In the genomic region with DNA sequence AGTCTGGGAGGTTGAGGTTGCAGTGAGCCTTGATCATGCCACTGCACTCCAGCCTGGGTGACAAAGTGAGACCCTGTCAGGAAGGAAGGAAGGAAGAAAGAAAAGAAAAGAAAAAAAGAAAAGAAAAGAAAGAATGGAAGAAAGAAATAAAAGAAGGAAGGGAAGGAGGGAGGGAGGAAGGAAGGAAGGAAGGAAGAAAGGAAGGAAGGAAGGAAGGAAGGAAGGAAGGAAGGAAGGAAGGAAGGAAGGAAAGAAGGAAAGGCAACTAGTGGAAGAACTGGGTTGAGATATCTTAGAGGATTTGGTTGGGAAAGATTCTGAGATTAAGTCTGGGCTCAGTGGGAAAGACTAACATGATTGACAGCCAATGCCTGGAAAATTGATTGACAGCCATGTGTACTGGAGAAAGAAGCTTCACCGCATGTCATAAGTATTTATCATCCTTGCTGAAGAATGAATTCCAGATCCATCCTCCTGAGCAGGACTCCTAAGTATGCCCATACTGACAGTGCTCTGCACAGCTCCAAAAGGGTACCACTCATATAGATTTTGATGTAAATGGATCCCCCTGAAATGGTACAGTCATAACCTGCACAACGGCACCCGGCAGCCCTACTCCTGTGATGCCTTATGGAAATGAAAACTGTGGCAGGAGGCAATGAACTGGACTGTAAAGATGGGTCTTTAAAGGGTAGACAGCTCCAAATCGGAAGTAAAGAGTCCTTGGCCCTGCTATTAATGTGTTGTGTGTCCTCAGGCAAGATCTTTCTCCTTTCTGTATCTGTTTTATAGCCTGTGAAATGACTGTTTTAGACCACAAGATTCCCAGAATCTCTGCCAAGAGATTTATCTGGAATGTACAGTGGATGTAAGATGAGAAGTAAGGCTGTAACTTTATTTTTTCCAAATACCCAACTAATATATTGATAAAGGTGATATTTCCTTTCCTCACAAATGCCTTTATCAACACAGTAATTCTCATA, we compare ENCODE assay signal across 19 cellular contexts. TPM values are rescaled to one million over a fixed set of nuclear protein-coding genes. Genes with fewer than 3 reads are reported as not detected.
DNase-seq lines count a peak whose midpoint lies in the region; ATAC-seq and TF ChIP-seq lines count a peak whose summit lies in the region.
"Had no signal": no experiment of that assay in that cellular context is flagged by ENCODE, and none has a peak within 500 bp of the region (broad histone marks: within the 10 kb centered on the region; RNA-seq: fewer than 3 reads in every experiment).

No MANE protein-coding gene starts in this region.

- no peak for TF ChIP-seq CTCF in fibroblast of villous mesenchyme (IDR thresholded peaks at IDR 0.05; ENCODE audit: insufficient read depth, low read depth, low read length)
- TF ChIP-seq CTCF in upper lobe of right lung (IDR thresholded peaks at IDR 0.05): no peak
- no peak for TF ChIP-seq CTCF in progenitor cell of endocrine pancreas (IDR thresholded peaks at IDR 0.05; ENCODE audit: unreplicated experiment)

- no peaks in the 10 kb centered on the region for H3K27me3 ChIP-seq in upper lobe of right lung
- H3K27me3 ChIP-seq: tibial nerve had no signal

- no peaks in the 10 kb centered on the region for H3K36me3 ChIP-seq in upper lobe of right lung
- H3K36me3 ChIP-seq: neutrophil, tibial nerve had no signal

- H3K4me1 Mint-ChIP-seq in activated naive CD4-positive, alpha-beta T cell treated with anti-CD3 and anti-CD28 coated beads, Interleukin-2, amount 50 U/mL, for 24 hours: no peaks in the 10 kb centered on the region
- H3K4me1 Mint-ChIP-seq in activated naive CD4-positive, alpha-beta T cell treated with anti-CD3 and anti-CD28 coated beads for 36 hours (ENCODE audit: low read depth): no peaks in the 10 kb centered on the region
- H3K4me1 Mint-ChIP-seq in progenitor cell of endocrine pancreas (ENCODE audit: low read depth): no peaks in the 10 kb centered on the region
- H3K4me1 Mint-ChIP-seq: activated CD4-positive, alpha-beta memory T cell treated with anti-CD3 and anti-CD28 coated beads, Interleukin-2, amount 10 ng/mL, durations not matched to agents 7 days and 5 days; stimulated activated naive B cell treated with anti-CD40 and anti-IgM and Interleukin-4, amounts not matched to agents 10 μg/mL and 1 μg/mL and 100 μg/mL, for 72 hours had no signal

- H3K4me3 ChIP-seq in fibroblast of villous mesenchyme (ENCODE audit: low read depth, low read length): no peak overlapping the region
- H3K4me3 ChIP-seq in upper lobe of right lung: no peak overlapping the region
- H3K4me3 ChIP-seq: tibial nerve had no signal

- peak overlapping the region; percentile 44 for H3K27ac Mint-ChIP-seq in activated naive CD4-positive, alpha-beta T cell treated with anti-CD3 and anti-CD28 coated beads, Interleukin-2, amount 50 U/mL, for 24 hours
- H3K27ac Mint-ChIP-seq in activated naive CD4-positive, alpha-beta T cell treated with anti-CD3 and anti-CD28 coated beads for 36 hours: no peak overlapping the region
- H3K27ac Mint-ChIP-seq in progenitor cell of endocrine pancreas: no peak overlapping the region
- H3K27ac Mint-ChIP-seq: activated CD4-positive, alpha-beta memory T cell treated with anti-CD3 and anti-CD28 coated beads, Interleukin-2, amount 10 ng/mL, durations not matched to agents 7 days and 5 days; stimulated activated naive B cell treated with anti-CD40 and anti-IgM and Interleukin-4, amounts not matched to agents 10 μg/mL and 1 μg/mL and 100 μg/mL, for 72 hours had no signal

- H3K9me3 ChIP-seq in upper lobe of right lung: no peaks in the 10 kb centered on the region
- H3K9me3 ChIP-seq: neutrophil, tibial nerve had no signal

- no peaks in the 10 kb centered on the region for H3K9me3 Mint-ChIP-seq in activated naive CD4-positive, alpha-beta T cell treated with anti-CD3 and anti-CD28 coated beads, Interleukin-2, amount 50 U/mL, for 24 hours
- no peaks in the 10 kb centered on the region for H3K9me3 Mint-ChIP-seq in activated naive CD4-positive, alpha-beta T cell treated with anti-CD3 and anti-CD28 coated beads for 36 hours
- H3K9me3 Mint-ChIP-seq in progenitor cell of endocrine pancreas (ENCODE audit: low read depth): no peaks in the 10 kb centered on the region
- H3K9me3 Mint-ChIP-seq: activated CD4-positive, alpha-beta memory T cell treated with anti-CD3 and anti-CD28 coated beads, Interleukin-2, amount 10 ng/mL, durations not matched to agents 7 days and 5 days had no signal

- H3K4me1 ChIP-seq in upper lobe of right lung: no peaks in the 10 kb centered on the region

- CTCF ChIA-PET in activated naive CD4-positive, alpha-beta T cell treated with anti-CD3 and anti-CD28 coated beads for 36 hours (lab: Charles Lee): no interaction called here

- intact Hi-C loops in activated naive CD4-positive, alpha-beta T cell treated with anti-CD3 and anti-CD28 coated beads for 36 hours (cut with micrococcal nuclease): no loop called here
- intact Hi-C loops in upper lobe of right lung (cut with DNase I): no loop called here

- H3K27ac ChIP-seq in upper lobe of right lung: peak overlapping the region; percentile 17
- H3K27ac ChIP-seq: 22Rv1, HL-60, neutrophil, tibial nerve had no signal

- no peaks in the 10 kb centered on the region for H3K36me3 Mint-ChIP-seq in activated naive CD4-positive, alpha-beta T cell treated with anti-CD3 and anti-CD28 coated beads, Interleukin-2, amount 50 U/mL, for 24 hours
- no peaks in the 10 kb centered on the region for H3K36me3 Mint-ChIP-seq in activated naive CD4-positive, alpha-beta T cell treated with anti-CD3 and anti-CD28 coated beads for 36 hours (ENCODE audit: low read depth)
- H3K36me3 Mint-ChIP-seq in progenitor cell of endocrine pancreas (ENCODE audit: insufficient read depth): no peaks in the 10 kb centered on the region

- no peak for DNase-seq in activated naive CD4-positive, alpha-beta T cell treated with anti-CD3 and anti-CD28 coated beads for 36 hours
- DNase-seq in SW480 (ENCODE audit: low spot score) (peak; percentile 28), fibroblast of villous mesenchyme (ENCODE audit: low read depth) (peak; percentile 81), upper lobe of right lung (no peak), progenitor cell of endocrine pancreas (ENCODE audit: low spot score, unreplicated experiment) (no peak), NCI-H187 treated with DMSO at 0.1 percent for 48 hours (lab: John Stamatoyannopoulos, UW) (no peak), NOMO-1 treated with DMSO at 0.1 percent for 48 hours (lab: John Stamatoyannopoulos, UW; ENCODE audit: unreplicated experiment) (no peak)
- DNase-seq: activated CD4-positive, alpha-beta memory T cell treated with anti-CD3 and anti-CD28 coated beads, Interleukin-2, amount 10 ng/mL, durations not matched to agents 7 days and 5 days; activated T-cell treated with anti-CD3 and anti-CD28 coated beads, Interleukin-2, amount 50 U/mL, for 48 hours; GF-D8; islet precursor cell; NCI-H146; NCI-H446 treated with DMSO at 0.1 percent for 48 hours; stimulated activated naive B cell treated with anti-CD40 and anti-IgM and Interleukin-4, amounts not matched to agents 10 μg/mL and 1 μg/mL and 100 μg/mL, for 72 hours had no signal

- H3K4me3 Mint-ChIP-seq in activated naive CD4-positive, alpha-beta T cell treated with anti-CD3 and anti-CD28 coated beads, Interleukin-2, amount 50 U/mL, for 24 hours: no peak overlapping the region
- H3K4me3 Mint-ChIP-seq in activated naive CD4-positive, alpha-beta T cell treated with anti-CD3 and anti-CD28 coated beads for 36 hours: no peak overlapping the region
- H3K4me3 Mint-ChIP-seq in progenitor cell of endocrine pancreas (ENCODE audit: low read depth): no peak overlapping the region
- H3K4me3 Mint-ChIP-seq: activated CD4-positive, alpha-beta memory T cell treated with anti-CD3 and anti-CD28 coated beads, Interleukin-2, amount 10 ng/mL, durations not matched to agents 7 days and 5 days; stimulated activated naive B cell treated with anti-CD40 and anti-IgM and Interleukin-4, amounts not matched to agents 10 μg/mL and 1 μg/mL and 100 μg/mL, for 72 hours had no signal

- H3K27me3 Mint-ChIP-seq in activated naive CD4-positive, alpha-beta T cell treated with anti-CD3 and anti-CD28 coated beads, Interleukin-2, amount 50 U/mL, for 24 hours: peaks cover 19% of the 10 kb centered on the region
- peaks cover 26% of the 10 kb centered on the region for H3K27me3 Mint-ChIP-seq in activated naive CD4-positive, alpha-beta T cell treated with anti-CD3 and anti-CD28 coated beads for 36 hours (ENCODE audit: low read depth)
- H3K27me3 Mint-ChIP-seq in progenitor cell of endocrine pancreas: peaks cover 5% of the 10 kb centered on the region

- no peak for ATAC-seq in upper lobe of right lung
- ATAC-seq: stimulated activated naive B cell treated with anti-CD40 and anti-IgM and Interleukin-4, amounts not matched to agents 10 μg/mL and 1 μg/mL and 100 μg/mL, for 72 hours had no signal

RNA-seq across cellular contexts. Expression of a gene that starts 16.9 kb away (rescaled TPM):
- not detected for total RNA-seq in activated naive CD4-positive, alpha-beta T cell treated with anti-CD3 and anti-CD28 coated beads for 36 hours
- total RNA-seq in fibroblast of villous mesenchyme: under 0.01 and 0.43 TPM in 2 replicates
- total RNA-seq in upper lobe of right lung: 7.1 TPM
- 0.57 and 0.71 TPM in 2 replicates for total RNA-seq in progenitor cell of endocrine pancreas
- total RNA-seq: activated CD4-positive, alpha-beta memory T cell treated with anti-CD3 and anti-CD28 coated beads, Interleukin-2, amount 10 ng/mL, durations not matched to agents 7 days and 5 days had no signal

Comparison
In these comparisons a context has a peak if more than half of its experiments do, and no peak if none do; other contexts are left out.
1. DNase-seq: peak in SW480 (single experiment) and fibroblast of villous mesenchyme (single experiment); none in activated naive CD4-positive, alpha-beta T cell treated with anti-CD3 and anti-CD28 coated beads for 36 hours (single experiment), upper lobe of right lung (single experiment), progenitor cell of endocrine pancreas (single experiment), NCI-H187 treated with DMSO at 0.1 percent for 48 hours (single experiment) and NOMO-1 treated with DMSO at 0.1 percent for 48 hours (single experiment).